Comparison of ENCODE assay signal across 11 cellular contexts in the genomic region with DNA sequence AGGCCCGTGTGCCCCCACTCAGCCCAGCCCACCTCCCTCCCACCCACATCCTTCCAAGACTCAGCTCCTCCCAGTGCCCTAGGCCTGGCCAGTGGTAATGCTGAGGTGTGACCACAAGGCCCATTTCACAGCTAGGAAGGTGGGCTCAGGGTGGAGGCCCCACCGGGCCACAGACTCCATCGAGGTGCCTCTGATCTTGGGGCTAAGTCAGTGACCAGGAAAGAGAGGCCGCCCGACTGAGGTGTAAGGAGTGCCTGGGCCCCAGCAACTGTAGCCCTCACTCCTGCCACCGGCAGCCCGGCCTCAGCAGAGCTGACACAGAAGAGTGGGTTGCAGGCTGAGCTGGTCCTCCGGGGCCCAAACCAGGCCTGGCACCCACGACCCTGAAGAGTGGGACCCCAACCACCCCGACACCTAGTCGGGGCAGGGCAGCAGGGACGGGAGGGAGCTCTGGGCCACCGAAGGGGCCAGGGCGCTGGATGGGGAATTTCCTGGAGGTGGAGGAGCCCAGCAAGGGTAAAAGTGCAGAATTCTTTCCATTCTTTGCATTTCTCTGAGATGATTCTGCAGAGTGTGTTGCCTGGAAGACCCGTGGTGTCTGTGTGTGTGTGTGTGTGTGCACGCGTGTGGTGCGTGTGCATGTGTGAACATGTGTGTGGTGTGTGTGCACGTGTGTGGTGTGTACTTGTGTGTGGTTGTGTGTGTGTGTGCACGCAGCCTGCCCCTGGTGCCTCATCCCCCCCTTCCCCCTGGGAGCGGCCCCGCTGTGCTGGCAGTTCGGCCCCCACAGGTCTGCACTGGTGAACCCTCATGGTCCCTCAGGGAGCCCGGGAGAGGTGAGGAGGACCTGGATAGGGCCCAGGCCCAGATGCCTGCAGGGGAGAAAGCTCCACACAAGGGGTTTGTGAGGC. TPM values are rescaled to one million over a fixed set of nuclear protein-coding genes. Genes with fewer than 3 reads are reported as not detected.
DNase-seq lines count a peak whose midpoint lies in the region; ATAC-seq and TF ChIP-seq lines count a peak whose summit lies in the region.
"Had no signal": no experiment of that assay in that cellular context is flagged by ENCODE, and none has a peak within 500 bp of the region (broad histone marks: within the 10 kb centered on the region; RNA-seq: fewer than 3 reads in every experiment).

No MANE protein-coding gene starts in this region.

- H3K36me3 ChIP-seq in NT2/D1 (ENCODE audit: insufficient read depth, insufficient read length, low read length), result no peaks in the 10 kb centered on the region
- H3K36me3 ChIP-seq in esophagus muscularis mucosa, result no peaks in the 10 kb centered on the region

- H3K9me3 ChIP-seq in NT2/D1 (ENCODE audit: insufficient read depth, low read length) (no peaks in the 10 kb centered on the region), esophagus muscularis mucosa (no peaks in the 10 kb centered on the region)

- H3K4me1 ChIP-seq in NT2/D1 (ENCODE audit: insufficient read depth, insufficient read length) (peaks cover 32% of the 10 kb centered on the region), esophagus muscularis mucosa (peaks cover 39 to 45% (median 40%) of the 10 kb centered on the region in 4 donors)

- H3K4me1 Mint-ChIP-seq in naive thymus-derived CD8-positive, alpha-beta T cell, result no peaks in the 10 kb centered on the region

- peak; percentile 15 for ATAC-seq in omental fat pad (ENCODE audit: low FRiP score)
- ATAC-seq in GM21825 (IDR thresholded peaks at IDR 0.05; ENCODE audit: unreplicated experiment), result no peak
- ATAC-seq in naive thymus-derived CD8-positive, alpha-beta T cell, result no peak

- H3K4me3 ChIP-seq in NT2/D1 (ENCODE audit: insufficient read length, low read depth), result no peak overlapping the region
- H3K4me3 ChIP-seq in esophagus muscularis mucosa, result no peak overlapping the region

- peak overlapping the region in 3 of 4 donors; percentile 15 to 64 (median 63) for H3K27ac ChIP-seq in esophagus muscularis mucosa (replicated peaks in 1 of 4)

- DNase-seq in AG20443 (ENCODE audit: low spot score) (peak; percentile 81), NT2/D1 (ENCODE audit: low read depth, low spot score) (no peak), esophagus muscularis mucosa (ENCODE audit: extremely low spot score) (no peak), omental fat pad (ENCODE audit: low spot score) (no peak), nucleus accumbens (lab: John Stamatoyannopoulos, UW) (no peak), NCI-H1694 treated with DMSO at 0.1 percent for 48 hours (lab: John Stamatoyannopoulos, UW) (no peak)
- DNase-seq in naive thymus-derived CD8-positive, alpha-beta T cell, result no peak
- DNase-seq: activated CD4-positive, CD25-positive, alpha-beta regulatory T cell treated with anti-CD3 and anti-CD28 coated beads, Interleukin-2, amount 50 U/mL, for 72 hours; DND-41; NCI-H524 had no signal

- H3K9me3 Mint-ChIP-seq in naive thymus-derived CD8-positive, alpha-beta T cell, result no peaks in the 10 kb centered on the region

- intact Hi-C loops in esophagus muscularis mucosa (cut with DNase I), result no loop called here

- 55% methylated on average over 12 of the region's 24 CpGs for WGBS in esophagus muscularis mucosa

- no peak for TF ChIP-seq POLR2A in esophagus muscularis mucosa (IDR thresholded peaks at IDR 0.05; ENCODE audit: low read depth)

- POLR2A ChIA-PET in naive thymus-derived CD8-positive, alpha-beta T cell (lab: Charles Lee), result interaction anchor here (0.8 to 0.9 kb wide), 3 partner anchors 9 to 16 kb away, joined by 3 to 5 read pairs (median 4); partner anchors contain the start of gene PIM3

- H3K27me3 ChIP-seq in NT2/D1 (ENCODE audit: insufficient read depth, insufficient read length), result no peaks in the 10 kb centered on the region
- H3K27me3 ChIP-seq in esophagus muscularis mucosa, result no peaks in the 10 kb centered on the region

- no peak overlapping the region for H3K27ac Mint-ChIP-seq in naive thymus-derived CD8-positive, alpha-beta T cell

- no peak for TF ChIP-seq EP300 in esophagus muscularis mucosa (IDR thresholded peaks at IDR 0.05)

- H3K36me3 Mint-ChIP-seq in naive thymus-derived CD8-positive, alpha-beta T cell, result no peaks in the 10 kb centered on the region

- TF ChIP-seq CTCF in esophagus muscularis mucosa (IDR thresholded peaks at IDR 0.05) (no peak), omental fat pad (IDR thresholded peaks at IDR 0.05) (no peak)

- H3K4me3 Mint-ChIP-seq in naive thymus-derived CD8-positive, alpha-beta T cell, result no peak overlapping the region

- H3K9ac ChIP-seq in NT2/D1 (ENCODE audit: insufficient read length, low read depth), result peak overlapping the region; percentile 17

- H3K27me3 Mint-ChIP-seq in naive thymus-derived CD8-positive, alpha-beta T cell, result no peaks in the 10 kb centered on the region

RNA-seq across cellular contexts. Expression of gene PIM3, which starts 8.3 kb away (rescaled TPM):
- total RNA-seq in esophagus muscularis mucosa, result 100 to 1,000 TPM in 1 of 4 donors, 10 to 100 TPM in 3; 36.1 to 106 (median 56.5) TPM
- total RNA-seq in omental fat pad, result 100 to 1,000 TPM in 2 of 4 donors, 10 to 100 TPM in 2; 92.2 to 174 (median 114) TPM
- 10 to 100 TPM; 42.0 to 44.0 TPM for total RNA-seq in naive thymus-derived CD8-positive, alpha-beta T cell
- 10 to 100 TPM; 12.4 to 26.0 (median 13.6) TPM for polyA plus RNA-seq in naive thymus-derived CD8-positive, alpha-beta T cell

RNA-seq across cellular contexts. Expression of gene CRELD2, which starts 33.8 kb away (rescaled TPM):
- 10 to 100 TPM; 32.0 to 38.2 (median 34.2) TPM for total RNA-seq in esophagus muscularis mucosa
- total RNA-seq in omental fat pad, result 10 to 100 TPM; 30.8 to 52.4 (median 39.8) TPM
- 10 to 100 TPM; 22.1 to 28.0 TPM for total RNA-seq in naive thymus-derived CD8-positive, alpha-beta T cell
- 10 to 100 TPM; 35.8 to 43.6 (median 37.0) TPM for polyA plus RNA-seq in naive thymus-derived CD8-positive, alpha-beta T cell

RNA-seq across cellular contexts. Expression of gene ALG12, which starts 34.0 kb away (rescaled TPM):
- 10 to 100 TPM; 17.7 to 28.0 (median 23.8) TPM for total RNA-seq in esophagus muscularis mucosa
- total RNA-seq in omental fat pad, result 10 to 100 TPM; 11.7 to 21.8 (median 13.0) TPM
- total RNA-seq in naive thymus-derived CD8-positive, alpha-beta T cell, result 10 to 100 TPM; 20.3 to 23.6 TPM
- 10 to 100 TPM; 10.8 to 17.0 (median 16.9) TPM for polyA plus RNA-seq in naive thymus-derived CD8-positive, alpha-beta T cell
